ENCODE assay signal across 1 cellular context in the genomic region with DNA sequence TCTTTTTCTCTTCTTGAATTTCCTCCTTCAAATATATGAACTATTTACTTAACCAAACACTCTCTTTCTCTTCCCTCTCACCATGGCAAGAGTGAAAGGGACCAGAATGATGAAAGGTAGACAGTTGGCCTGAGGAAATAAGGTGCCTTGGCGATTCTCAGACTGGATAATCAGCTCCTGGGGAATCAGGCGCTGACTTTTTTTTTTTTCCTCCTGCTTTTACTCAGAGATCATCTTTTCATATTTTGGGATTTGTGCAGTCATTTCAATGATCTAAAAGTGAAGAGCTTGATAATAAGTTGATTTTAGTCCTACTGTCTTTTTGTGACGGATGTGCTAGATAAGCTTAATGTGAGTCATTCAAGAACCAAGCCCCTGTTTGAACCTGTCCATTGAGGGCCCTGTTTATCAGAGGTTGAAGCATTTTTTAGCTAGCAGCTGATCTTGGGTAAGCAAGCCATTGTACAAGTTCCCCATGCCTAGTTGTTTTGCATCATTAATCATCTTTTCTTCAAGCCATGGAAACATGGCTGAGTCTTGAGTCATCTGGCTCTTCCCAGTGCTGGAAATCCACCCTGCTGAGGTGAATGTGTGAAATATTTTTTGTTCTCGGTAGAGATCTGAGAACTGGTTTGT.
TF ChIP-seq lines count a peak whose summit lies in the region.

No MANE protein-coding gene starts in this region.

TF ChIP-seq in GM23338, 12 proteins besides CTCF, POLR2A, EP300 and RAD21 (continued from another document):
- no peak for TF ChIP-seq NANOG (IDR thresholded peaks at IDR 0.05; ENCODE audit: borderline replicate concordance)
- TF ChIP-seq CREB1 (CRISPR knock-in tag; IDR thresholded peaks at IDR 0.05; ENCODE audit: low read depth), result no peak
- no peak for TF ChIP-seq POLR2AphosphoS5 (IDR thresholded peaks at IDR 0.05; ENCODE audit: low read depth)
- no peak for TF ChIP-seq ETS1 (IDR thresholded peaks at IDR 0.05)
